10 cellular contexts compared by ENCODE assay signal in the genomic region with DNA sequence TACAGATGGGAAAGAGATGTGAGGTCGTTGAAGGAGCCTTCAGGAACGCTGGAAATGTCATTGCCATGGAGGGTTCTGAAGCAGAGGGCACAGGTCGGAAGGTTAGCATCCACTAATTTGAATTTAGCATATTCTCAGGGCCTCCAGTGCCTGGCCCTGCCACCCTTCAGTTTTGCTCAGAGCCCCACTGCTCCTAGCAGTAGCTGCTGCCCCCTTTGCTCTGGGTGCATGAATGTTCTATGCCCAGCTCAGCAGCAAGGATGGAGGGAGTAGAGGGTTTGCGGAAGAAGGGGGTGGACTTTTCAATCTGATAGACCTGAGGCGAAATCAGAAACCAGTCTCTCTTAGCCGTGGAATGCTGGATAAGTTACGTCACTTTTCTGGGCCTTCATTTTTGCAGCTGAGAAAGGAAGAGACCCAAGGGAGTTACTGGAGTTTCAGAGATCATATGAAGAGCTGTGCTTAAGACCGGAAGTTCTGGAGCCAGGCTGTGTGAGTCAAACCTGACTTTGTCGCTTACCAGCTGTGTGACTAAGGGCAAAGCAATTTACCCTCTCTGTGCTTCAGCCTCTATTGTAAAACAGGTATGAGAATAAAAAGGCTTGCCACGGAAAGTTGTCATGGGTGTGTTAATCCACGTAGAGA.
DNase-seq lines count a peak whose midpoint lies in the region; ATAC-seq and TF ChIP-seq lines count a peak whose summit lies in the region.
"Had no signal": no experiment of that assay in that cellular context is flagged by ENCODE, and none has a peak within 500 bp of the region (broad histone marks: within the 10 kb centered on the region; RNA-seq: fewer than 3 reads in every experiment).

No MANE protein-coding gene starts in this region.

- no peaks in the 10 kb centered on the region for H3K9me3 ChIP-seq in gastrocnemius medialis

- ATAC-seq in GM21619 (IDR thresholded peaks at IDR 0.05; ENCODE audit: unreplicated experiment) (peak; percentile 60), gastrocnemius medialis (peak; percentile 66 to 86), left lobe of liver (no peak)
- ATAC-seq in activated T-cell treated with anti-CD3 and anti-CD28 coated beads, Interleukin-2, amount 50 U/mL, for 72 hours (replicated peaks in 1 of 2), result no peak

- no peak for TF ChIP-seq POLR2A in gastrocnemius medialis (IDR thresholded peaks at IDR 0.05)

- H3K27ac ChIP-seq in RWPE1 (peak overlapping the region; percentile 80), gastrocnemius medialis (no peak overlapping the region)
- H3K27ac ChIP-seq: HL-60 had no signal

- POLR2A ChIA-PET in RWPE1 (lab: Yijun Ruan, JAX; ENCODE audit: low non-redundant PET), result no interaction called here

- H3K4me3 ChIP-seq in fibroblast of pulmonary artery (replicated peaks; ENCODE audit: low read depth, low read length) (no peak overlapping the region), gastrocnemius medialis (no peak overlapping the region)

- H3K4me1 Mint-ChIP-seq in activated T-cell treated with anti-CD3 and anti-CD28 coated beads, Interleukin-2, amount 50 U/mL, for 72 hours (ENCODE audit: low read depth), result peaks cover 6% of the 10 kb centered on the region

- no peak for TF ChIP-seq CTCF in RWPE1 (conservative IDR thresholded peaks at IDR 0.05; ENCODE audit: low read depth)
- no peak for TF ChIP-seq CTCF in fibroblast of pulmonary artery (IDR thresholded peaks at IDR 0.05; ENCODE audit: low read length, missing control alignments)
- no peak for TF ChIP-seq CTCF in gastrocnemius medialis (IDR thresholded peaks at IDR 0.05 in 4 of 5, conservative IDR thresholded peaks at IDR 0.05 in 1 of 5)

- peaks cover 0 to 4% of the 10 kb centered on the region in 2 donors for H3K4me1 ChIP-seq in gastrocnemius medialis

- peak; percentile 90 for DNase-seq in RWPE1 (ENCODE audit: low spot score)
- DNase-seq in fibroblast of pulmonary artery (ENCODE audit: low read depth), result peak; percentile 97
- peak in 1 of 2 donors; percentile 45 for DNase-seq in gastrocnemius medialis
- DNase-seq in stimulated activated CD4-positive, alpha-beta T cell treated with anti-CD3 and anti-CD28 coated beads, Interleukin-12 subunit alpha, Interleukin-12 subunit beta, amount 100 ng/mL, for 4 hours, result no peak
- no peak for DNase-seq in DMS153 treated with DMSO at 0.1 percent for 48 hours (lab: John Stamatoyannopoulos, UW; ENCODE audit: unreplicated experiment)
- no peak for DNase-seq in left lobe of liver (ENCODE audit: low spot score)
- no peak for DNase-seq in activated T-cell treated with anti-CD3 and anti-CD28 coated beads, Interleukin-2, amount 50 U/mL, for 72 hours
- DNase-seq: OCI-M1 had no signal

- no peaks in the 10 kb centered on the region for H3K9me3 Mint-ChIP-seq in activated T-cell treated with anti-CD3 and anti-CD28 coated beads, Interleukin-2, amount 50 U/mL, for 72 hours

- H3K4me3 Mint-ChIP-seq in activated T-cell treated with anti-CD3 and anti-CD28 coated beads, Interleukin-2, amount 50 U/mL, for 72 hours, result no peak overlapping the region

- in situ Hi-C loops in gastrocnemius medialis (cut with MboI; ENCODE audit: low sequenced_read_pairs in 4 of 4), result no loop called here

- no peaks in the 10 kb centered on the region for H3K36me3 Mint-ChIP-seq in activated T-cell treated with anti-CD3 and anti-CD28 coated beads, Interleukin-2, amount 50 U/mL, for 72 hours (ENCODE audit: insufficient read depth in 2 of 2)

- H3K27me3 Mint-ChIP-seq in activated T-cell treated with anti-CD3 and anti-CD28 coated beads, Interleukin-2, amount 50 U/mL, for 72 hours (ENCODE audit: low read depth), result no peaks in the 10 kb centered on the region

- H3K27me3 ChIP-seq in gastrocnemius medialis, result no peaks in the 10 kb centered on the region

- H3K36me3 ChIP-seq in gastrocnemius medialis, result no peaks in the 10 kb centered on the region

- no peak overlapping the region for H3K27ac Mint-ChIP-seq in activated T-cell treated with anti-CD3 and anti-CD28 coated beads, Interleukin-2, amount 50 U/mL, for 72 hours

- CTCF ChIA-PET in RWPE1 (lab: Yijun Ruan, JAX), result no interaction called here

- intact Hi-C loops in gastrocnemius medialis (cut with DNase I; ENCODE audit: low total_unique reads), result no loop called here

Comparison
In these comparisons a context has a peak if more than half of its experiments do, and no peak if none do; other contexts are left out.
1. ATAC-seq: peak in GM21619 (single experiment) and gastrocnemius medialis (2 of 2); none in left lobe of liver (single experiment) and activated T-cell treated with anti-CD3 and anti-CD28 coated beads, Interleukin-2, amount 50 U/mL, for 72 hours (0 of 2).
2. DNase-seq: peak in RWPE1 (single experiment) and fibroblast of pulmonary artery (single experiment); none in stimulated activated CD4-positive, alpha-beta T cell treated with anti-CD3 and anti-CD28 coated beads, Interleukin-12 subunit alpha, Interleukin-12 subunit beta, amount 100 ng/mL, for 4 hours (single experiment), DMS153 treated with DMSO at 0.1 percent for 48 hours (single experiment), left lobe of liver (single experiment) and activated T-cell treated with anti-CD3 and anti-CD28 coated beads, Interleukin-2, amount 50 U/mL, for 72 hours (0 of 2).